10 cellular contexts compared by ENCODE assay signal in the genomic region with DNA sequence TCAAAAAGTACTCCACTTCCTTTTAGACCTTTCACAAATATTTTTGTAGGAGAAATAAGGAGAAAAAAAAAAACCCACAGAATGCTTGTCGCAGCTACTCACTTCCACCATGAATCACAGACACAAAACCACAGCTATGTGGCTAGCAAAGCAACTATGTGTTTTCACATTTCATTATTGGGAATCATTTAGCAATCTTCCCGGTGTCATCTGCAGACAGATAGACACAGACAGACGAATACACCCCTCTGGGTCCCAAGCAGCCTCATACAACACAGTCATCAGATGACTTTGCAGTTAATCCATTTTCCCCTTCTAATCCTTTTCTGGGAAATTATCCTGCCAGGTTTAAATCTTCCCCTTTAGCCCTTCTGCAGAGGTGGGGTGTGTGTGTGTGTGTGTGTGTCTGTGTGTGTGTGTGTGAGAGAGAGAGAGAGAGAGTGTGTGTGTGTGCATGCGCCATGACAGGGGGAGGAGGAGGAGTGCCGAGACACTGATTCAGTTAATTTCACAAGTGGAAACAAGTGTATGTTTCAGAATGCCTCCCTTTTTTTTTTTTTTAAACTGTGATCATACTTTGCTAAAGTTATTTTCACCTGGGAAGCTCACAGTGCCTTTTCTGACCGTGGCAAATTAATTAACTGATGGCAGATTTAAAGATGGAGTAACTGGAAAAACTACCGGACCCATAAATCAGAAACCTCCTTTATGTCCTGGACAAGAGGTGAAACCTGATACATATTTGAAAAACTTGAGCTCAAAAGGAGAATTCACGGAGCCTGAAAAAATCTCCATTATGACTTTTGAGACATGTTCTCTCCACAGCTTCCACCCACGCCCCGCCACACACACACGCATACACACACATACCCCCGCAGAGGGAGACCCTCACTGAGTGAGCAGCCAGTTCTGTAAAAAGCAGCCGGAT. TPM values are rescaled to one million over a fixed set of nuclear protein-coding genes. Genes with fewer than 3 reads are reported as not detected.
DNase-seq lines count a peak whose midpoint lies in the region; ATAC-seq and TF ChIP-seq lines count a peak whose summit lies in the region.
"Had no signal": no experiment of that assay in that cellular context is flagged by ENCODE, and none has a peak within 500 bp of the region (broad histone marks: within the 10 kb centered on the region; RNA-seq: fewer than 3 reads in every experiment).

No MANE protein-coding gene starts in this region.

- no peaks in the 10 kb centered on the region for H3K27me3 ChIP-seq in colonic mucosa

- H3K4me3 ChIP-seq in OCI-LY7 (ENCODE audit: low read depth, low read length, poor library complexity, severe bottlenecking) (no peak overlapping the region), colonic mucosa (no peak overlapping the region)

- no peak overlapping the region; the same call in 1 of the 2 replicates for H2AFZ ChIP-seq in OCI-LY7 (ENCODE audit: low read length)

- no peaks in the 10 kb centered on the region for H3K36me3 Mint-ChIP-seq in natural killer cell treated with Interleukin-12 subunit alpha and Interleukin-12 subunit beta and Interleukin-15 and Interleukin-18, amount 100 ng/mL, for 72 hours

- no peak overlapping the region for H3K27ac ChIP-seq in OCI-LY7 (ENCODE audit: low read depth, low read length, poor library complexity, severe bottlenecking)
- H3K27ac ChIP-seq in colonic mucosa: peak overlapping the region; percentile 56
- H3K27ac ChIP-seq: C4-2B had no signal

- peaks cover 34 to 35% of the 10 kb centered on the region in 2 donors for H3K4me1 Mint-ChIP-seq in natural killer cell treated with Interleukin-12 subunit alpha and Interleukin-12 subunit beta and Interleukin-15 and Interleukin-18, amount 100 ng/mL, for 72 hours (ENCODE audit: low read depth in 2 of 2)
- H3K4me1 Mint-ChIP-seq: activated B cell treated with CpG ODN at 0.5 μM for 24 hours had no signal

- TF ChIP-seq CTCF in OCI-LY7 (conservative IDR thresholded peaks at IDR 0.05; ENCODE audit: low read length) (no peak), colonic mucosa (IDR thresholded peaks at IDR 0.05) (no peak)

- CTCF ChIA-PET in OCI-LY7 (lab: Charles Lee; ENCODE audit: unreplicated experiment): no interaction called here

- H3K27ac Mint-ChIP-seq in natural killer cell treated with Interleukin-12 subunit alpha and Interleukin-12 subunit beta and Interleukin-15 and Interleukin-18, amount 100 ng/mL, for 72 hours: peak overlapping the region; percentile 26 to 39
- H3K27ac Mint-ChIP-seq: activated B cell treated with CpG ODN at 0.5 μM for 24 hours had no signal

- no peaks in the 10 kb centered on the region for H3K79me2 ChIP-seq in OCI-LY7 (ENCODE audit: insufficient read depth, low read depth, low read length)

- H3K36me3 ChIP-seq in OCI-LY7 (ENCODE audit: insufficient read depth, low read length): no peaks in the 10 kb centered on the region
- H3K36me3 ChIP-seq in colonic mucosa: no peaks in the 10 kb centered on the region

- no peaks in the 10 kb centered on the region for H3K9me2 ChIP-seq in OCI-LY7 (ENCODE audit: insufficient read depth, low read length)

- DNase-seq in NCI-H146 (lab: John Stamatoyannopoulos, UW): peak; percentile 14
- DNase-seq in NCI-H146 treated with DMSO at 0.1 percent for 48 hours (lab: John Stamatoyannopoulos, UW; ENCODE audit: unreplicated experiment): no peak
- no peak for DNase-seq in OCI-LY7 (ENCODE audit: low spot score)
- no peak for DNase-seq in colonic mucosa
- DNase-seq in natural killer cell treated with Interleukin-12 subunit alpha and Interleukin-12 subunit beta and Interleukin-15 and Interleukin-18, amount 100 ng/mL, for 72 hours (ENCODE audit: low spot score): no peak
- DNase-seq: activated B cell treated with CpG ODN at 0.5 μM for 24 hours had no signal

- intact Hi-C loops in OCI-LY7 (cut with micrococcal nuclease; ENCODE audit: unreplicated experiment): no loop called here
- intact Hi-C loops in colonic mucosa (cut with DNase I): no loop called here

- POLR2A ChIA-PET in OCI-LY7 (lab: Charles Lee): interaction anchor here (0.5 to 0.8 kb wide), 3 partner anchors 46 to 479 kb away, joined by 3 to 4 read pairs (median 3); no protein-coding TSS in a partner anchor

- H4K20me1 ChIP-seq in OCI-LY7 (ENCODE audit: insufficient read depth, low read length): no peaks in the 10 kb centered on the region

- ATAC-seq in natural killer cell treated with Interleukin-12 subunit alpha and Interleukin-12 subunit beta and Interleukin-15 and Interleukin-18, amount 100 ng/mL, for 72 hours: peak; percentile 52 to 86
- ATAC-seq in GM21367 (IDR thresholded peaks at IDR 0.05; ENCODE audit: unreplicated experiment) (no peak), HG02884 (IDR thresholded peaks at IDR 0.05; ENCODE audit: unreplicated experiment) (no peak), GM21526 (IDR thresholded peaks at IDR 0.05; ENCODE audit: low FRiP score, unreplicated experiment) (no peak)

- no peaks in the 10 kb centered on the region for H3K9me3 Mint-ChIP-seq in natural killer cell treated with Interleukin-12 subunit alpha and Interleukin-12 subunit beta and Interleukin-15 and Interleukin-18, amount 100 ng/mL, for 72 hours
- H3K9me3 Mint-ChIP-seq: activated B cell treated with CpG ODN at 0.5 μM for 24 hours had no signal

- H3K4me2 ChIP-seq in OCI-LY7 (ENCODE audit: low read length): 0 out of 2 replicates have a peak overlapping the region, but pooled peaks have one; percentile 10

- H3K4me3 Mint-ChIP-seq in natural killer cell treated with Interleukin-12 subunit alpha and Interleukin-12 subunit beta and Interleukin-15 and Interleukin-18, amount 100 ng/mL, for 72 hours: peak overlapping the region; percentile 64
- H3K4me3 Mint-ChIP-seq: activated B cell treated with CpG ODN at 0.5 μM for 24 hours had no signal

- H3K9ac ChIP-seq in colonic mucosa (ENCODE audit: low read depth in 2 of 2, low read length in 2 of 2): no peak overlapping the region

- peaks cover 5% of the 10 kb centered on the region for H3K4me1 ChIP-seq in OCI-LY7 (ENCODE audit: insufficient read depth, low read length, poor library complexity, severe bottlenecking)
- H3K4me1 ChIP-seq in colonic mucosa: no peaks in the 10 kb centered on the region

- H3K9me3 ChIP-seq in OCI-LY7 (ENCODE audit: low read length) (no peaks in the 10 kb centered on the region), colonic mucosa (no peaks in the 10 kb centered on the region)

- no TSS peak for BruUV-seq in OCI-LY7 (replicated peaks; lab: Mats Ljungman, UMichigan)

- H3K27me3 Mint-ChIP-seq in natural killer cell treated with Interleukin-12 subunit alpha and Interleukin-12 subunit beta and Interleukin-15 and Interleukin-18, amount 100 ng/mL, for 72 hours: peaks cover 43 to 78% of the 10 kb centered on the region in 2 donors

RNA-seq across cellular contexts. Expression of gene LTBP2, which starts 39.9 kb away (rescaled TPM):
- 0.21 and 0.25 TPM in 2 replicates for total RNA-seq in OCI-LY7 (2014; rRNA removed; shearing (Covaris generic))
- 0.15 and 0.35 TPM in 2 replicates for total RNA-seq in OCI-LY7 (2022)
- total RNA-seq in colonic mucosa: 1 to 10 TPM; 1.9 to 3.7 TPM
- under 1 TPM; 0.55 to 0.73 TPM for total RNA-seq in natural killer cell treated with Interleukin-12 subunit alpha and Interleukin-12 subunit beta and Interleukin-15 and Interleukin-18, amount 100 ng/mL, for 72 hours

Comparison
In these comparisons a context has a peak if more than half of its experiments do, and no peak if none do; other contexts are left out.
1. ATAC-seq: peak in natural killer cell treated with Interleukin-12 subunit alpha and Interleukin-12 subunit beta and Interleukin-15 and Interleukin-18, amount 100 ng/mL, for 72 hours (2 of 2); none in GM21367 (single experiment), HG02884 (single experiment) and GM21526 (single experiment).